ENCODE assay signal across 8 cellular contexts in genomic region chr10:119542990-119543813, GRCh38. TPM values are rescaled to one million over a fixed set of nuclear protein-coding genes. Genes with fewer than 3 reads are reported as not detected.
DNase-seq lines count a peak whose midpoint lies in the region; ATAC-seq and TF ChIP-seq lines count a peak whose summit lies in the region.

No MANE protein-coding gene starts in this region.

- peaks cover 74% of the 10 kb centered on the region for H3K27me3 ChIP-seq in endodermal cell (ENCODE audit: control insufficient read depth, insufficient read depth, low read length, poor library complexity, severe bottlenecking)
- peaks cover under 1% of the 10 kb centered on the region for H3K27me3 ChIP-seq in mucosa of stomach (ENCODE audit: control insufficient read depth, insufficient read depth, low read length)

- peak; percentile 53 for TF ChIP-seq CTCF in endodermal cell (conservative IDR thresholded peaks at IDR 0.05)

- peaks cover 4% of the 10 kb centered on the region for H3K4me1 ChIP-seq in endodermal cell (ENCODE audit: control insufficient read depth, insufficient read depth, low read length)
- H3K4me1 ChIP-seq in mucosa of stomach (ENCODE audit: control insufficient read depth, insufficient read depth, low read length): peaks cover 8% of the 10 kb centered on the region

- peak overlapping the region; percentile 59 for H3K4me3 Mint-ChIP-seq in endodermal cell
- H3K4me3 Mint-ChIP-seq in stimulated activated naive B cell treated with anti-CD40 and anti-IgM and Interleukin-4, amounts not matched to agents 10 μg/mL and 1 μg/mL and 100 μg/mL, for 72 hours: peak overlapping the region; percentile 88 to 90

- ATAC-seq in HG02763 (IDR thresholded peaks at IDR 0.05; ENCODE audit: unreplicated experiment): peak; percentile 32
- ATAC-seq in stimulated activated naive B cell treated with anti-CD40 and anti-IgM and Interleukin-4, amounts not matched to agents 10 μg/mL and 1 μg/mL and 100 μg/mL, for 72 hours (replicated peaks): peak; percentile 61 to 64

- H3K4me1 Mint-ChIP-seq in endodermal cell: peaks cover 15% of the 10 kb centered on the region
- peaks cover 35 to 48% of the 10 kb centered on the region in 2 donors for H3K4me1 Mint-ChIP-seq in stimulated activated naive B cell treated with anti-CD40 and anti-IgM and Interleukin-4, amounts not matched to agents 10 μg/mL and 1 μg/mL and 100 μg/mL, for 72 hours

- H3K9me3 ChIP-seq in endodermal cell (ENCODE audit: control insufficient read depth, low read length): no peaks in the 10 kb centered on the region
- H3K9me3 ChIP-seq in mucosa of stomach (ENCODE audit: control insufficient read depth, low read length): no peaks in the 10 kb centered on the region

- DNase-seq in NCI-H1417 (lab: John Stamatoyannopoulos, UW): peak; percentile 12 to 61 (median 47)
- no peak for DNase-seq in NCI-H1417 treated with DMSO at 0.1 percent for 48 hours (lab: John Stamatoyannopoulos, UW)
- peak; percentile 32 for DNase-seq in NCI-H1694 (lab: John Stamatoyannopoulos, UW)
- DNase-seq in activated CD4-positive, alpha-beta T cell treated with anti-CD3 and anti-CD28 coated beads, Interleukin-2, amount 50 U/mL, for 48 hours: peak; percentile 70 to 78
- no peak for DNase-seq in endodermal cell
- DNase-seq in stimulated activated naive B cell treated with anti-CD40 and anti-IgM and Interleukin-4, amounts not matched to agents 10 μg/mL and 1 μg/mL and 100 μg/mL, for 72 hours: peak; percentile 57

- peaks cover 75% of the 10 kb centered on the region for H3K27me3 Mint-ChIP-seq in endodermal cell (ENCODE audit: insufficient read depth)
- peaks cover 7 to 11% of the 10 kb centered on the region in 2 donors for H3K27me3 Mint-ChIP-seq in stimulated activated naive B cell treated with anti-CD40 and anti-IgM and Interleukin-4, amounts not matched to agents 10 μg/mL and 1 μg/mL and 100 μg/mL, for 72 hours

- H3K9ac ChIP-seq in endodermal cell (ENCODE audit: extremely low read depth, low read length, poor library complexity, severe bottlenecking): no peak overlapping the region
- peak overlapping the region; percentile 50 for H3K9ac ChIP-seq in mucosa of stomach (ENCODE audit: low read length)

- no peaks in the 10 kb centered on the region for H3K9me3 Mint-ChIP-seq in endodermal cell
- no peaks in the 10 kb centered on the region for H3K9me3 Mint-ChIP-seq in stimulated activated naive B cell treated with anti-CD40 and anti-IgM and Interleukin-4, amounts not matched to agents 10 μg/mL and 1 μg/mL and 100 μg/mL, for 72 hours

- H3K36me3 Mint-ChIP-seq in endodermal cell (ENCODE audit: low read depth): no peaks in the 10 kb centered on the region
- peaks cover 6 to 11% of the 10 kb centered on the region in 2 donors for H3K36me3 Mint-ChIP-seq in stimulated activated naive B cell treated with anti-CD40 and anti-IgM and Interleukin-4, amounts not matched to agents 10 μg/mL and 1 μg/mL and 100 μg/mL, for 72 hours

- peak overlapping the region; percentile 76 for H3K4me3 ChIP-seq in endodermal cell (ENCODE audit: low read length)
- H3K4me3 ChIP-seq in mucosa of stomach (ENCODE audit: low read length): no peak overlapping the region

- H3K27ac ChIP-seq in endodermal cell (ENCODE audit: low read depth, low read length): no peak overlapping the region

- H3K36me3 ChIP-seq in endodermal cell (ENCODE audit: control insufficient read depth, insufficient read depth, low read length): no peaks in the 10 kb centered on the region
- no peaks in the 10 kb centered on the region for H3K36me3 ChIP-seq in mucosa of stomach (ENCODE audit: control insufficient read depth, insufficient read depth, low read length)

- no peak overlapping the region for H3K27ac Mint-ChIP-seq in endodermal cell
- H3K27ac Mint-ChIP-seq in stimulated activated naive B cell treated with anti-CD40 and anti-IgM and Interleukin-4, amounts not matched to agents 10 μg/mL and 1 μg/mL and 100 μg/mL, for 72 hours: peak overlapping the region; percentile 89

- WGBS in endodermal cell (ENCODE audit: insufficient coverage in 1 of 2, insufficient read length in 1 of 2), 2 experiments: 1 to 6% methylated on average over 10 to 77 of the region's 77 CpGs

RNA-seq across cellular contexts. Expression of gene RGS10, which starts 0.7 kb away (rescaled TPM):
- total RNA-seq in endodermal cell: 1 to 10 TPM; 4.3 to 7.5 TPM
- polyA plus RNA-seq in endodermal cell (2013, experiment 1 of 2): 9.8 TPM
- 8.5 TPM for polyA plus RNA-seq in endodermal cell (2013, experiment 2 of 2)

RNA-seq across cellular contexts. Expression of gene TIAL1, which starts 53.6 kb away (rescaled TPM):
- total RNA-seq in endodermal cell: 100 to 1,000 TPM; 156 to 176 TPM
- 163 TPM for polyA plus RNA-seq in endodermal cell (2013, experiment 1 of 2)
- polyA plus RNA-seq in endodermal cell (2013, experiment 2 of 2): 149 TPM

Comparison
In these comparisons a context has a peak if more than half of its experiments do, and no peak if none do; other contexts are left out.
1. DNase-seq: peak in NCI-H1417 (3 of 3), NCI-H1694 (single experiment), activated CD4-positive, alpha-beta T cell treated with anti-CD3 and anti-CD28 coated beads, Interleukin-2, amount 50 U/mL, for 48 hours (2 of 2) and stimulated activated naive B cell treated with anti-CD40 and anti-IgM and Interleukin-4, amounts not matched to agents 10 μg/mL and 1 μg/mL and 100 μg/mL, for 72 hours (single experiment); none in NCI-H1417 treated with DMSO at 0.1 percent for 48 hours (single experiment) and endodermal cell (single experiment).